Comparison of ENCODE assay signal across 8 cellular contexts in genomic region chrX:47650164-47651042, GRCh38. TPM values are rescaled to one million over a fixed set of nuclear protein-coding genes. Genes with fewer than 3 reads are reported as not detected.
DNase-seq lines count a peak whose midpoint lies in the region; ATAC-seq, FAIRE-seq and TF ChIP-seq lines count a peak whose summit lies in the region.

A gene with protein sequence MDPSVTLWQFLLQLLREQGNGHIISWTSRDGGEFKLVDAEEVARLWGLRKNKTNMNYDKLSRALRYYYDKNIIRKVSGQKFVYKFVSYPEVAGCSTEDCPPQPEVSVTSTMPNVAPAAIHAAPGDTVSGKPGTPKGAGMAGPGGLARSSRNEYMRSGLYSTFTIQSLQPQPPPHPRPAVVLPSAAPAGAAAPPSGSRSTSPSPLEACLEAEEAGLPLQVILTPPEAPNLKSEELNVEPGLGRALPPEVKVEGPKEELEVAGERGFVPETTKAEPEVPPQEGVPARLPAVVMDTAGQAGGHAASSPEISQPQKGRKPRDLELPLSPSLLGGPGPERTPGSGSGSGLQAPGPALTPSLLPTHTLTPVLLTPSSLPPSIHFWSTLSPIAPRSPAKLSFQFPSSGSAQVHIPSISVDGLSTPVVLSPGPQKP (minus strand): TSS chrX:47650563. CDS start chrX:47641441, 9,122 bp downstream.

- no peaks in the 10 kb centered on the region for H3K27me3 ChIP-seq in HepG2 (ENCODE audit: control insufficient read depth in 1 of 2, insufficient read depth in 2 of 2, low read length in 2 of 2)

- no peaks in the 10 kb centered on the region for H3K9me3 ChIP-seq in HepG2 (ENCODE audit: low read length)

- no peaks in the 10 kb centered on the region for H3K4me1 ChIP-seq in HepG2 (ENCODE audit: insufficient read depth, low read length)

- no peak within 1 kb of the TSS for H2AFZ ChIP-seq in HepG2 (ENCODE audit: low read length)

- H3K9ac ChIP-seq in HepG2 (ENCODE audit: insufficient read depth, low read depth, low read length), result peak within 1 kb of the TSS; percentile 67

- H3K79me2 ChIP-seq in HepG2 (ENCODE audit: insufficient read depth, low read length), result peaks cover 2% of the 10 kb centered on the region

- intact Hi-C loops in HepG2 (cut with micrococcal nuclease; ENCODE audit: unreplicated experiment), result no loop called here

- peak in 1 of 2 experiments; percentile 44; a peak in 2 of 4 replicates for TF ChIP-seq POLR2A in HepG2 (IDR thresholded peaks at IDR 0.05; ENCODE audit: insufficient read depth in 1 of 2, low read depth in 2 of 2, low read length in 2 of 2)

- H4K20me1 ChIP-seq in HepG2 (ENCODE audit: insufficient read depth, low read length), result no peaks in the 10 kb centered on the region

- TF ChIP-seq EP300 in HepG2 (IDR thresholded peaks at IDR 0.05; ENCODE audit: low read depth in 2 of 2, low read length in 2 of 2) (no peak), HepG2 (CRISPR knock-in tag; IDR thresholded peaks at IDR 0.05; ENCODE audit: borderline replicate concordance) (no peak)

- 90% methylated on average over 9 of the region's 65 CpGs for whole genome bisulfite sequencing in HepG2 (ENCODE audit: low lambda C conversion rate)

- BruUV-seq in HepG2 (replicated peaks; lab: Mats Ljungman, UMichigan), result no TSS peak

- POLR2A ChIA-PET in HepG2 (lab: Yijun Ruan, JAX), result no interaction called here

- H3K27ac ChIP-seq in HepG2 (ENCODE audit: extremely low read length, insufficient read depth, low read length), result peak within 1 kb of the TSS; percentile 57

- peak; percentile 85 for ATAC-seq in GM19372 (IDR thresholded peaks at IDR 0.05; ENCODE audit: low read depth, unreplicated experiment)
- ATAC-seq in HG03558 (IDR thresholded peaks at IDR 0.05; ENCODE audit: extremely low read depth, unreplicated experiment), result peak; percentile 66
- ATAC-seq in HepG2, result peak; percentile 95

- no peak for FAIRE-seq in HepG2 (lab: Jason Lieb, UNC)

- DNase-seq in C1 segment of cervical spinal cord (lab: John Stamatoyannopoulos, UW), result peak; percentile 44 to 97 (median 90)
- DNase-seq in NCI-H748 treated with DMSO at 0.1 percent for 48 hours (lab: John Stamatoyannopoulos, UW), result peak; percentile 96
- DNase-seq in activated CD4-positive, alpha-beta T cell treated with anti-CD3 and anti-CD28 coated beads, Interleukin-2, amount 50 U/mL, for 48 hours, result peak; percentile 84 to 88
- DNase-seq in dermis blood vessel endothelial cell, result peak; percentile 98
- peak; percentile 42 for DNase-seq in HepG2 (ENCODE audit: low spot score)
- peak; percentile 83 for DNase-seq in stimulated activated CD4-positive, alpha-beta T cell treated with anti-CD3 and anti-CD28 coated beads, Interleukin-4, amount 100 ng/mL, for 1 hour

- in situ Hi-C loops in HepG2 (cut with HindIII; ENCODE audit: extremely low pct_ligation_motif_present, low pct_unique_long_range_greater_than_20kb), result no loop called here

- CTCF ChIA-PET in HepG2 (lab: Yijun Ruan, JAX; ENCODE audit: low intra/inter-chr PET ratio, low total read pairs), result no interaction called here

- peak within 1 kb of the TSS; percentile 58 for H3K4me2 ChIP-seq in HepG2 (ENCODE audit: low read depth, low read length)

- H3K4me3 ChIP-seq in HepG2 (replicated peaks in 1 of 3; ENCODE audit: insufficient read depth in 1 of 3, low read depth in 2 of 3, low read length in 3 of 3), result peak within 1 kb of the TSS; percentile 26 to 66 (median 57); a peak in 5 of 6 replicates

- H3K36me3 ChIP-seq in HepG2 (replicated peaks in 1 of 2; ENCODE audit: control insufficient read depth in 1 of 2, insufficient read depth in 2 of 2, low read length in 2 of 2), result peaks cover under 1 to 5% of the 10 kb centered on the region in 2 experiments; a peak in 4 of 5 replicates

- no peak for TF ChIP-seq RAD21 in HepG2 (CRISPR knock-in tag; IDR thresholded peaks at IDR 0.05)

- no peak for TF ChIP-seq CTCF in HepG2 (CRISPR knock-in tag; IDR thresholded peaks at IDR 0.05)

TF ChIP-seq in HepG2, 621 proteins besides CTCF, POLR2A, EP300 and RAD21 (continues in another document):
- no peak for TF ChIP-seq ZNF414 (CRISPR knock-in tag; IDR thresholded peaks at IDR 0.05)
- TF ChIP-seq SATB2 (CRISPR knock-in tag; IDR thresholded peaks at IDR 0.05), result no peak
- no peak for TF ChIP-seq NR2F1 (CRISPR knock-in tag; IDR thresholded peaks at IDR 0.05)
- TF ChIP-seq, protein P1, sequence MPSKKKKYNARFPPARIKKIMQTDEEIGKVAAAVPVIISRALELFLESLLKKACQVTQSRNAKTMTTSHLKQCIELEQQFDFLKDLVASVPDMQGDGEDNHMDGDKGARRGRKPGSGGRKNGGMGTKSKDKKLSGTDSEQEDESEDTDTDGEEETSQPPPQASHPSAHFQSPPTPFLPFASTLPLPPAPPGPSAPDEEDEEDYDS (CRISPR knock-in tag; IDR thresholded peaks at IDR 0.05), result 0 out of 2 replicates have a peak, but pooled peaks have one; percentile 13
- TF ChIP-seq ZNF251 (CRISPR knock-in tag; IDR thresholded peaks at IDR 0.05), result no peak
- TF ChIP-seq DPF2 (CRISPR knock-in tag; IDR thresholded peaks at IDR 0.05; ENCODE audit: borderline replicate concordance, low read depth), result no peak
- TF ChIP-seq ZNF616 (CRISPR knock-in tag; IDR thresholded peaks at IDR 0.05; ENCODE audit: low read depth), result no peak
- no peak for TF ChIP-seq CENPT (CRISPR knock-in tag; IDR thresholded peaks at IDR 0.05; ENCODE audit: low read depth)
- no peak for TF ChIP-seq ZNF746 (CRISPR knock-in tag; IDR thresholded peaks at IDR 0.05)
- TF ChIP-seq NFE2L2 (IDR thresholded peaks at IDR 0.05; ENCODE audit: low read length), result no peak
- no peak for TF ChIP-seq ZNF7 (CRISPR knock-in tag; IDR thresholded peaks at IDR 0.05)
- no peak for TF ChIP-seq RBAK (CRISPR knock-in tag; IDR thresholded peaks at IDR 0.05)
- no peak for TF ChIP-seq MAX (IDR thresholded peaks at IDR 0.05)
- no peak for TF ChIP-seq ZNF724P (CRISPR knock-in tag; IDR thresholded peaks at IDR 0.05; ENCODE audit: borderline replicate concordance)
- no peak for TF ChIP-seq MAF1 (CRISPR knock-in tag; IDR thresholded peaks at IDR 0.05; ENCODE audit: borderline replicate concordance)
- TF ChIP-seq, protein P2, sequence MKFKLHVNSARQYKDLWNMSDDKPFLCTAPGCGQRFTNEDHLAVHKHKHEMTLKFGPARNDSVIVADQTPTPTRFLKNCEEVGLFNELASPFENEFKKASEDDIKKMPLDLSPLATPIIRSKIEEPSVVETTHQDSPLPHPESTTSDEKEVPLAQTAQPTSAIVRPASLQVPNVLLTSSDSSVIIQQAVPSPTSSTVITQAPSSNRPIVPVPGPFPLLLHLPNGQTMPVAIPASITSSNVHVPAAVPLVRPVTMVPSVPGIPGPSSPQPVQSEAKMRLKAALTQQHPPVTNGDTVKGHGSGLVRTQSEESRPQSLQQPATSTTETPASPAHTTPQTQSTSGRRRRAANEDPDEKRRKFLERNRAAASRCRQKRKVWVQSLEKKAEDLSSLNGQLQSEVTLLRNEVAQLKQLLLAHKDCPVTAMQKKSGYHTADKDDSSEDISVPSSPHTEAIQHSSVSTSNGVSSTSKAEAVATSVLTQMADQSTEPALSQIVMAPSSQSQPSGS (CRISPR knock-in tag; IDR thresholded peaks at IDR 0.05), result no peak

RNA-seq across cellular contexts. Expression of the gene that starts here (rescaled TPM):
- total RNA-seq in dermis blood vessel endothelial cell, result 13.4 and 17.6 TPM in 2 replicates
- 6.9 and 7.2 TPM in 2 replicates for total RNA-seq in HepG2 (2016; rRNA removed; fragmentation: Illumina TruSeq; extraction: Trizol)
- 7.6 and 7.8 TPM in 2 replicates for total RNA-seq in HepG2 (2016; cell fraction: cytosol; rRNA removed; fragmentation: Illumina TruSeq; extraction: Trizol; ENCODE audit: low read depth)
- 5.4 and 7.3 TPM in 2 replicates for total RNA-seq in HepG2 (2016; cell fraction: insoluble cytoplasmic fraction; rRNA removed; fragmentation: Illumina TruSeq; extraction: Trizol)
- total RNA-seq in HepG2 (2016; cell fraction: membrane; rRNA removed; fragmentation: Illumina TruSeq; extraction: Trizol), result 21.8 and 23.5 TPM in 2 replicates
- 3.7 and 4.0 TPM in 2 replicates for total RNA-seq in HepG2 (2016; cell fraction: nucleus; rRNA removed; fragmentation: Illumina TruSeq; extraction: Trizol)
- 4.3 and 4.8 TPM in 2 replicates for polyA plus RNA-seq in HepG2 (2011; rRNA removed)
- polyA plus RNA-seq in HepG2 (2011; cell fraction: cytosol; rRNA removed), result 3.7 and 4.7 TPM in 2 replicates
- 10.4 and 13.0 TPM in 2 replicates for polyA plus RNA-seq in HepG2 (2011; cell fraction: nucleus; rRNA removed)
- 4.7 and 5.0 TPM in 2 replicates for polyA plus RNA-seq in HepG2 (2012)
- polyA plus RNA-seq in HepG2 (2016; cell fraction: cytosol; fragmentation: Illumina TruSeq; extraction: Trizol; ENCODE audit: low read depth), result 14.9 and 16.4 TPM in 2 replicates
- polyA plus RNA-seq in HepG2 (2016; cell fraction: insoluble cytoplasmic fraction; fragmentation: Illumina TruSeq; extraction: Trizol; ENCODE audit: low read depth), result 7.4 and 10.5 TPM in 2 replicates
- 27.8 and 31.6 TPM in 2 replicates for polyA plus RNA-seq in HepG2 (2016; cell fraction: membrane; fragmentation: Illumina TruSeq; extraction: Trizol; ENCODE audit: low read depth)
- polyA plus RNA-seq in HepG2 (2016; cell fraction: nucleus; fragmentation: Illumina TruSeq; extraction: Trizol; ENCODE audit: insufficient read depth, low read depth), result 10.0 and 10.7 TPM in 2 replicates
- 12.3 and 61.1 TPM in 2 replicates for polyA minus RNA-seq in HepG2 (2011; rRNA and poly(A)+ RNA removed; ENCODE audit: low replicate concordance)
- 3.3 and 3.5 TPM in 2 replicates for polyA minus RNA-seq in HepG2 (2011; cell fraction: cytosol; rRNA and poly(A)+ RNA removed)
- 5.0 and 6.2 TPM in 2 replicates for polyA minus RNA-seq in HepG2 (2011; cell fraction: nucleus; rRNA and poly(A)+ RNA removed)

Comparison
In these comparisons a context has a peak if more than half of its experiments do, and no peak if none do; other contexts are left out.
1. Peak in every context shown above with its lines: DNase-seq, ATAC-seq, H3K4me3 ChIP-seq and H3K27ac ChIP-seq.
2. DNase-seq: peak in every context shown above with its lines; median percentile 98 in dermis blood vessel endothelial cell; 96 in NCI-H748 treated with DMSO at 0.1 percent for 48 hours; 90 in C1 segment of cervical spinal cord; 86 in activated CD4-positive, alpha-beta T cell treated with anti-CD3 and anti-CD28 coated beads, Interleukin-2, amount 50 U/mL, for 48 hours; 83 in stimulated activated CD4-positive, alpha-beta T cell treated with anti-CD3 and anti-CD28 coated beads, Interleukin-4, amount 100 ng/mL, for 1 hour; 42 in HepG2.